Comparison of ENCODE assay signal across 11 cellular contexts in genomic region chr11:72227316-72228228, GRCh38. TPM values are rescaled to one million over a fixed set of nuclear protein-coding genes. Genes with fewer than 3 reads are reported as not detected.
DNase-seq lines count a peak whose midpoint lies in the region; ATAC-seq lines count a peak whose summit lies in the region.
"Had no signal": no experiment of that assay in that cellular context is flagged by ENCODE, and none has a peak within 500 bp of the region (broad histone marks: within the 10 kb centered on the region; RNA-seq: fewer than 3 reads in every experiment).

No MANE protein-coding gene starts in this region.

- CTCF ChIA-PET in activated CD4-positive, alpha-beta memory T cell treated with anti-CD3 and anti-CD28 coated beads, Interleukin-2, amount 10 ng/mL, durations not matched to agents 7 days and 5 days (lab: Charles Lee): interaction anchor here (1.0 to 3.2 kb wide), 2 partner anchors 10 to 249 kb away, joined by 3 to 14 read pairs; no protein-coding TSS in a partner anchor
- CTCF ChIA-PET in activated CD4-positive, alpha-beta memory T cell treated with anti-CD3 and anti-CD28 coated beads for 36 hours (lab: Charles Lee): interaction anchor here (1.5 to 3.1 kb wide), 3 partner anchors 9 to 44 kb away, joined by 5 to 21 read pairs (median 7); no protein-coding TSS in a partner anchor

- ATAC-seq in HG02678 (IDR thresholded peaks at IDR 0.05; ENCODE audit: unreplicated experiment) (no peak), HG02623 (IDR thresholded peaks at IDR 0.05; ENCODE audit: unreplicated experiment) (no peak)

- DNase-seq in activated CD4-positive, alpha-beta memory T cell treated with anti-CD3 and anti-CD28 coated beads, Interleukin-2, amount 10 ng/mL, durations not matched to agents 7 days and 5 days: peak; percentile 9
- DNase-seq in activated CD4-positive, alpha-beta memory T cell treated with anti-CD3 and anti-CD28 coated beads for 36 hours: no peak
- DNase-seq in NCI-H2196 treated with DMSO at 0.1 percent for 48 hours (lab: John Stamatoyannopoulos, UW; ENCODE audit: unreplicated experiment): peak; percentile 95
- DNase-seq in fibroblast of the conjunctiva (ENCODE audit: low read depth): peak; percentile 26
- DNase-seq in substantia nigra (lab: John Stamatoyannopoulos, UW): peak in 25 of 49 donors; percentile 6 to 69 (median 44)
- no peak for DNase-seq in GM19240 (ENCODE audit: insufficient read length, low spot score)
- DNase-seq: ACHN; activated CD4-positive, alpha-beta T cell treated with anti-CD3 and anti-CD28 coated beads, Interleukin-2, amount 10 ng/mL, durations not matched to agents 24 days and 14 days; immature natural killer cell had no signal

- H3K4me1 Mint-ChIP-seq in activated CD4-positive, alpha-beta memory T cell treated with anti-CD3 and anti-CD28 coated beads, Interleukin-2, amount 10 ng/mL, durations not matched to agents 7 days and 5 days: peaks cover 18% of the 10 kb centered on the region
- H3K4me1 Mint-ChIP-seq in activated CD4-positive, alpha-beta memory T cell treated with anti-CD3 and anti-CD28 coated beads for 36 hours (ENCODE audit: low read depth): peaks cover 18% of the 10 kb centered on the region

- no peak overlapping the region for H3K27ac ChIP-seq in substantia nigra (ENCODE audit: low read depth, low read length, poor library complexity, severe bottlenecking)

- intact Hi-C loops in activated CD4-positive, alpha-beta memory T cell treated with anti-CD3 and anti-CD28 coated beads for 36 hours (cut with micrococcal nuclease): no loop called here

- no peak overlapping the region for H3K4me3 Mint-ChIP-seq in activated CD4-positive, alpha-beta memory T cell treated with anti-CD3 and anti-CD28 coated beads, Interleukin-2, amount 10 ng/mL, durations not matched to agents 7 days and 5 days
- H3K4me3 Mint-ChIP-seq in activated CD4-positive, alpha-beta memory T cell treated with anti-CD3 and anti-CD28 coated beads for 36 hours: no peak overlapping the region
- H3K4me3 Mint-ChIP-seq: activated CD4-positive, alpha-beta T cell treated with anti-CD3 and anti-CD28 coated beads, Interleukin-2, amount 10 ng/mL, durations not matched to agents 24 days and 14 days; immature natural killer cell had no signal

- H3K9me3 Mint-ChIP-seq in activated CD4-positive, alpha-beta memory T cell treated with anti-CD3 and anti-CD28 coated beads, Interleukin-2, amount 10 ng/mL, durations not matched to agents 7 days and 5 days: no peaks in the 10 kb centered on the region
- no peaks in the 10 kb centered on the region for H3K9me3 Mint-ChIP-seq in activated CD4-positive, alpha-beta memory T cell treated with anti-CD3 and anti-CD28 coated beads for 36 hours
- H3K9me3 Mint-ChIP-seq: activated CD4-positive, alpha-beta T cell treated with anti-CD3 and anti-CD28 coated beads, Interleukin-2, amount 10 ng/mL, durations not matched to agents 24 days and 14 days; immature natural killer cell had no signal

- POLR2A ChIA-PET in activated CD4-positive, alpha-beta memory T cell treated with anti-CD3 and anti-CD28 coated beads, Interleukin-2, amount 10 ng/mL, durations not matched to agents 7 days and 5 days (lab: Charles Lee): interaction anchor here (1.3 kb wide), 1 partner anchor 9 kb away, joined by 3 read pairs; no protein-coding TSS in a partner anchor
- POLR2A ChIA-PET in activated CD4-positive, alpha-beta memory T cell treated with anti-CD3 and anti-CD28 coated beads for 36 hours (lab: Charles Lee): interaction anchor here (1.1 kb wide), 1 partner anchor 10 kb away, joined by 3 read pairs; no protein-coding TSS in a partner anchor

- no peaks in the 10 kb centered on the region for H3K27me3 Mint-ChIP-seq in activated CD4-positive, alpha-beta memory T cell treated with anti-CD3 and anti-CD28 coated beads, Interleukin-2, amount 10 ng/mL, durations not matched to agents 7 days and 5 days
- no peaks in the 10 kb centered on the region for H3K27me3 Mint-ChIP-seq in activated CD4-positive, alpha-beta memory T cell treated with anti-CD3 and anti-CD28 coated beads for 36 hours
- H3K27me3 Mint-ChIP-seq: activated CD4-positive, alpha-beta T cell treated with anti-CD3 and anti-CD28 coated beads, Interleukin-2, amount 10 ng/mL, durations not matched to agents 24 days and 14 days had no signal

- no peak overlapping the region for H3K27ac Mint-ChIP-seq in activated CD4-positive, alpha-beta memory T cell treated with anti-CD3 and anti-CD28 coated beads, Interleukin-2, amount 10 ng/mL, durations not matched to agents 7 days and 5 days
- no peak overlapping the region for H3K27ac Mint-ChIP-seq in activated CD4-positive, alpha-beta memory T cell treated with anti-CD3 and anti-CD28 coated beads for 36 hours
- H3K27ac Mint-ChIP-seq: activated CD4-positive, alpha-beta T cell treated with anti-CD3 and anti-CD28 coated beads, Interleukin-2, amount 10 ng/mL, durations not matched to agents 24 days and 14 days; immature natural killer cell had no signal

- H3K36me3 Mint-ChIP-seq in activated CD4-positive, alpha-beta memory T cell treated with anti-CD3 and anti-CD28 coated beads, Interleukin-2, amount 10 ng/mL, durations not matched to agents 7 days and 5 days (ENCODE audit: low read depth): peaks cover 33% of the 10 kb centered on the region
- H3K36me3 Mint-ChIP-seq in activated CD4-positive, alpha-beta memory T cell treated with anti-CD3 and anti-CD28 coated beads for 36 hours: peaks cover 11% of the 10 kb centered on the region

RNA-seq across cellular contexts. Expression of gene INPPL1, which starts 3.0 kb away (rescaled TPM):
- total RNA-seq in activated CD4-positive, alpha-beta memory T cell treated with anti-CD3 and anti-CD28 coated beads, Interleukin-2, amount 10 ng/mL, durations not matched to agents 7 days and 5 days: 100 to 1,000 TPM; 138 to 153 TPM
- 10 to 100 TPM; 96.9 to 98.9 TPM for total RNA-seq in activated CD4-positive, alpha-beta memory T cell treated with anti-CD3 and anti-CD28 coated beads for 36 hours

RNA-seq across cellular contexts. Expression of gene FOLR2, which starts 11.0 kb away (rescaled TPM):
- total RNA-seq in activated CD4-positive, alpha-beta memory T cell treated with anti-CD3 and anti-CD28 coated beads, Interleukin-2, amount 10 ng/mL, durations not matched to agents 7 days and 5 days: not detected
- total RNA-seq in activated CD4-positive, alpha-beta memory T cell treated with anti-CD3 and anti-CD28 coated beads for 36 hours: not detected
- total RNA-seq: activated CD4-positive, alpha-beta T cell treated with anti-CD3 and anti-CD28 coated beads, Interleukin-2, amount 10 ng/mL, durations not matched to agents 24 days and 14 days had no signal

RNA-seq across cellular contexts. Expression of gene PHOX2A, which starts 16.4 kb away (rescaled TPM):
- total RNA-seq in activated CD4-positive, alpha-beta memory T cell treated with anti-CD3 and anti-CD28 coated beads, Interleukin-2, amount 10 ng/mL, durations not matched to agents 7 days and 5 days: not detected
- not detected for total RNA-seq in activated CD4-positive, alpha-beta memory T cell treated with anti-CD3 and anti-CD28 coated beads for 36 hours
- total RNA-seq: activated CD4-positive, alpha-beta T cell treated with anti-CD3 and anti-CD28 coated beads, Interleukin-2, amount 10 ng/mL, durations not matched to agents 24 days and 14 days had no signal

RNA-seq across cellular contexts. Expression of gene FOLR1, which starts 35.6 kb away (rescaled TPM):
- total RNA-seq in activated CD4-positive, alpha-beta memory T cell treated with anti-CD3 and anti-CD28 coated beads, Interleukin-2, amount 10 ng/mL, durations not matched to agents 7 days and 5 days: not detected
- not detected for total RNA-seq in activated CD4-positive, alpha-beta memory T cell treated with anti-CD3 and anti-CD28 coated beads for 36 hours
- total RNA-seq: activated CD4-positive, alpha-beta T cell treated with anti-CD3 and anti-CD28 coated beads, Interleukin-2, amount 10 ng/mL, durations not matched to agents 24 days and 14 days had no signal

Comparison
In these comparisons a context has a peak if more than half of its experiments do, and no peak if none do; other contexts are left out.
1. DNase-seq: peak in activated CD4-positive, alpha-beta memory T cell treated with anti-CD3 and anti-CD28 coated beads, Interleukin-2, amount 10 ng/mL, durations not matched to agents 7 days and 5 days (single experiment), NCI-H2196 treated with DMSO at 0.1 percent for 48 hours (single experiment), fibroblast of the conjunctiva (single experiment) and substantia nigra (25 of 49); none in activated CD4-positive, alpha-beta memory T cell treated with anti-CD3 and anti-CD28 coated beads for 36 hours (single experiment) and GM19240 (single experiment).